In the genomic region with DNA sequence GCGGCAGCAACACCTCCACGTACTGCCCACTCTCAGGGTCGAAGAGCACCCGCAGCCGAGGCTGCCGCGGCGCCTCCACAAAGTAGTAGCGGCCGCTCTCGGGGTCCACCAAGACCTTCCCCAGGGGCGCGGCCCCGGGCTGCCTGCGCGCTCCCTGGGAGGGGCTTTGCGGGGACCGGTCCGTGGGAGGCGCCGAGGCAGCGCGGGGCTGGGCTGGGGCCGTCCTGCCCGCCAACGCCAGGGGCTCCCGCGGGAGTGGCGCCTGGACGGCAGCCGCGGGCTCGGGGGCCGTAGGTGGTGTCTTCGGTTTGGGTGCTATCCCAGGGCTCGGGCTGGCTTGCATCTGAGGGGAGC, we compare ENCODE assay signal across 8 cellular contexts. TPM values are rescaled to one million over a fixed set of nuclear protein-coding genes. Genes with fewer than 3 reads are reported as not detected.
DNase-seq lines count a peak whose midpoint lies in the region; TF ChIP-seq lines count a peak whose summit lies in the region.

No MANE protein-coding gene starts in this region.

- peaks cover 40% of the 10 kb centered on the region for H3K4me1 ChIP-seq in prostate gland (replicated peaks)

- TF ChIP-seq POLR2A in GM15510 (IDR thresholded peaks at IDR 0.05; ENCODE audit: borderline replicate concordance, extremely low read depth, insufficient read length): peak; percentile 42
- TF ChIP-seq POLR2A in prostate gland (IDR thresholded peaks at IDR 0.05): no peak

- H3K27me3 ChIP-seq in HL-60 (ENCODE audit: insufficient read depth, poor library complexity, severe bottlenecking) (no peaks in the 10 kb centered on the region), prostate gland (replicated peaks; ENCODE audit: insufficient read depth) (no peaks in the 10 kb centered on the region)

- peak overlapping the region; percentile 29; the same call in 1 of the 2 replicates for H3K4me3 ChIP-seq in HL-60 (replicated peaks; ENCODE audit: insufficient read depth, low read length)
- H3K4me3 ChIP-seq in choroid plexus epithelial cell (ENCODE audit: low read depth, low read length): peak overlapping the region; percentile 59
- peak overlapping the region; percentile 30 to 39 for H3K4me3 ChIP-seq in prostate gland

- TF ChIP-seq CTCF in HL-60 (IDR thresholded peaks at IDR 0.05; ENCODE audit: insufficient read depth, low read length): no peak
- no peak for TF ChIP-seq CTCF in choroid plexus epithelial cell (conservative IDR thresholded peaks at IDR 0.05; ENCODE audit: low read depth, low read length)
- TF ChIP-seq CTCF in prostate gland (IDR thresholded peaks at IDR 0.05): no peak

- H3K9me3 ChIP-seq in prostate gland: no peaks in the 10 kb centered on the region

- WGBS in prostate gland: 20% methylated on average over 36 of the region's 36 CpGs

- DNase-seq in HL-60 (ENCODE audit: low read depth in 1 of 2, low spot score in 1 of 2) (no peak), choroid plexus epithelial cell (ENCODE audit: low read depth) (no peak), prostate gland (ENCODE audit: low spot score) (no peak), NCI-H187 (lab: John Stamatoyannopoulos, UW) (no peak), NCI-H1092 (lab: John Stamatoyannopoulos, UW) (no peak), cerebellar nuclear complex (lab: John Stamatoyannopoulos, UW) (no peak)
- DNase-seq in stimulated activated CD4-positive, alpha-beta T cell treated with anti-CD3 and anti-CD28 coated beads, Interleukin-4, amount 100 ng/mL, for 1 hour: no peak

- H3K27ac ChIP-seq in HL-60 (replicated peaks): no peak overlapping the region; the same call in none of the 2 replicates
- H3K27ac ChIP-seq in prostate gland: peak overlapping the region; percentile 67 to 83

- intact Hi-C loops in prostate gland (cut with DNase I): no loop called here

- no peaks in the 10 kb centered on the region for H3K36me3 ChIP-seq in prostate gland

RNA-seq across cellular contexts. Expression of gene MZB1, which starts 2.6 kb away (rescaled TPM):
- 1 to 10 TPM; 2.7 to 4.3 TPM for total RNA-seq in prostate gland

RNA-seq across cellular contexts. Expression of gene PROB1, which starts 2.6 kb away (rescaled TPM):
- 1 to 10 TPM; 2.4 TPM for total RNA-seq in prostate gland

RNA-seq across cellular contexts. Expression of gene SLC23A1, which starts 9.2 kb away (rescaled TPM):
- total RNA-seq in prostate gland: 10 to 100 TPM; 11.5 to 26.3 TPM

RNA-seq across cellular contexts. Expression of gene SPATA24, which starts 11.6 kb away (rescaled TPM):
- total RNA-seq in prostate gland: 10 to 100 TPM in 1 of 2 donors, 1 to 10 TPM in 1; 4.4 to 27.3 TPM

RNA-seq across cellular contexts. Expression of gene DNAJC18, which starts 47.0 kb away (rescaled TPM):
- 10 to 100 TPM in 1 of 2 donors, 1 to 10 TPM in 1; 7.3 to 11.5 TPM for total RNA-seq in prostate gland
